Comparison of ENCODE assay signal across 1 cellular context in genomic region chr15:74982183-74982582, GRCh38.
TF ChIP-seq lines count a peak whose summit lies in the region.

No MANE protein-coding gene starts in this region.

TF ChIP-seq in H1, 55 proteins besides CTCF, POLR2A, EP300 and RAD21:
- TF ChIP-seq MAFK (IDR thresholded peaks at IDR 0.05; ENCODE audit: low read depth, low read length) = no peak
- no peak for TF ChIP-seq GTF2F1 (IDR thresholded peaks at IDR 0.05; ENCODE audit: borderline replicate concordance, low read depth, low read length)
- no peak for TF ChIP-seq ATF3 (IDR thresholded peaks at IDR 0.05; ENCODE audit: insufficient read depth, low read depth, low read length)
- TF ChIP-seq SP1 (IDR thresholded peaks at IDR 0.05; ENCODE audit: low read depth, low read length) = no peak
- no peak for TF ChIP-seq SP4 (IDR thresholded peaks at IDR 0.05; ENCODE audit: low read length)
- TF ChIP-seq KDM4A (IDR thresholded peaks at IDR 0.05; ENCODE audit: low read depth, low read length, severe bottlenecking) = no peak
- no peak for TF ChIP-seq CEBPB (IDR thresholded peaks at IDR 0.05; ENCODE audit: low read depth, low read length)
- no peak for TF ChIP-seq JUND (IDR thresholded peaks at IDR 0.05; ENCODE audit: low read length)
TF ChIP-seq in H1: peak in this region for 0.
